Comparison of ENCODE assay signal across 10 cellular contexts in genomic region chr6:41439524-41440418, GRCh38.
A peak's percentile ranks its signal among the peaks of the same experiment; 100 is the strongest.
DNase-seq lines count a peak whose midpoint lies in the region; ATAC-seq, FAIRE-seq and TF ChIP-seq lines count a peak whose summit lies in the region.
"Had no signal": no experiment of that assay in that cellular context is flagged by ENCODE, and none has a peak within 500 bp of the region (broad histone marks: within the 10 kb centered on the region; RNA-seq: fewer than 3 reads in every experiment).

No MANE protein-coding gene starts in this region.

- no peaks in the 10 kb centered on the region for H3K9me3 Mint-ChIP-seq in activated naive CD4-positive, alpha-beta T cell treated with anti-CD3 and anti-CD28 coated beads, Interleukin-2, amount 50 U/mL, for 24 hours
- no peaks in the 10 kb centered on the region for H3K9me3 Mint-ChIP-seq in activated CD4-positive, alpha-beta memory T cell treated with anti-CD3 and anti-CD28 coated beads for 36 hours
- no peaks in the 10 kb centered on the region for H3K9me3 Mint-ChIP-seq in neural progenitor cell

- peaks cover 40% of the 10 kb centered on the region for H3K4me1 Mint-ChIP-seq in activated naive CD4-positive, alpha-beta T cell treated with anti-CD3 and anti-CD28 coated beads, Interleukin-2, amount 50 U/mL, for 24 hours
- H3K4me1 Mint-ChIP-seq in activated CD4-positive, alpha-beta memory T cell treated with anti-CD3 and anti-CD28 coated beads for 36 hours (ENCODE audit: low read depth), result peaks cover 35% of the 10 kb centered on the region
- peaks cover 42% of the 10 kb centered on the region for H3K4me1 Mint-ChIP-seq in neural progenitor cell

- H3K4me3 ChIP-seq in HL-60 (replicated peaks; ENCODE audit: insufficient read depth, low read length) (no peak overlapping the region), neural progenitor cell (no peak overlapping the region)

- ATAC-seq in SK-N-SH treated with all-trans-retinoic acid at 6 μM for 48 hours, result no peak

- peaks cover 7% of the 10 kb centered on the region for H4K20me1 ChIP-seq in neural progenitor cell (ENCODE audit: low read depth)

- H3K27me3 ChIP-seq in HL-60 (ENCODE audit: insufficient read depth, poor library complexity, severe bottlenecking) (peaks cover 5% of the 10 kb centered on the region), neural progenitor cell (peaks cover 24% of the 10 kb centered on the region)

- H3K27me3 Mint-ChIP-seq in activated naive CD4-positive, alpha-beta T cell treated with anti-CD3 and anti-CD28 coated beads, Interleukin-2, amount 50 U/mL, for 24 hours, result peaks cover 2% of the 10 kb centered on the region
- peaks cover 8% of the 10 kb centered on the region for H3K27me3 Mint-ChIP-seq in activated CD4-positive, alpha-beta memory T cell treated with anti-CD3 and anti-CD28 coated beads for 36 hours
- H3K27me3 Mint-ChIP-seq in neural progenitor cell (ENCODE audit: insufficient read depth, low read depth), result peaks cover 22% of the 10 kb centered on the region

- H3K27ac ChIP-seq in HL-60 (replicated peaks), result peak overlapping the region; percentile 42
- H3K27ac ChIP-seq in neural progenitor cell, result no peak overlapping the region

- H3F3A ChIP-seq in neural progenitor cell (ENCODE audit: low read depth), result peaks cover 37% of the 10 kb centered on the region

- peak overlapping the region; percentile 52 for H3K27ac Mint-ChIP-seq in activated naive CD4-positive, alpha-beta T cell treated with anti-CD3 and anti-CD28 coated beads, Interleukin-2, amount 50 U/mL, for 24 hours
- peak overlapping the region; percentile 50 for H3K27ac Mint-ChIP-seq in activated CD4-positive, alpha-beta memory T cell treated with anti-CD3 and anti-CD28 coated beads for 36 hours
- H3K27ac Mint-ChIP-seq in neural progenitor cell, result no peak overlapping the region

- peaks cover 33% of the 10 kb centered on the region for H3K4me1 ChIP-seq in neural progenitor cell
- H3K4me1 ChIP-seq: BE2C had no signal

- no peaks in the 10 kb centered on the region for H3K9me3 ChIP-seq in neural progenitor cell (ENCODE audit: low read depth)
- H3K9me3 ChIP-seq: BE2C had no signal

- CTCF ChIA-PET in activated CD4-positive, alpha-beta memory T cell treated with anti-CD3 and anti-CD28 coated beads for 36 hours (lab: Charles Lee), result interaction anchor here (1.6 kb wide), 1 partner anchor 10 kb away, joined by 6 read pairs; no protein-coding TSS in a partner anchor

- H3K4me2 ChIP-seq in neural progenitor cell, result no peak overlapping the region

- H3K36me3 ChIP-seq in neural progenitor cell, result no peaks in the 10 kb centered on the region
- H3K36me3 ChIP-seq: BE2C had no signal

- DNase-seq in activated naive CD4-positive, alpha-beta T cell treated with anti-CD3 and anti-CD28 coated beads, Interleukin-2, amount 50 U/mL, for 16 hours, result no peak
- DNase-seq in HL-60 (ENCODE audit: low read depth in 1 of 2, low spot score in 1 of 2), result peak in 1 of 2 experiments; percentile 67
- peak; percentile 39 for DNase-seq in activated CD4-positive, alpha-beta memory T cell treated with anti-CD3 and anti-CD28 coated beads for 36 hours
- DNase-seq in urothelium cell line (ENCODE audit: low spot score), result no peak
- DNase-seq in LoVo (ENCODE audit: low spot score), result no peak
- no peak for DNase-seq in neural progenitor cell (ENCODE audit: low spot score)
- DNase-seq: BE2C, NCI-H345 had no signal

- no peaks in the 10 kb centered on the region for H3K36me3 Mint-ChIP-seq in activated naive CD4-positive, alpha-beta T cell treated with anti-CD3 and anti-CD28 coated beads, Interleukin-2, amount 50 U/mL, for 24 hours
- H3K36me3 Mint-ChIP-seq in activated CD4-positive, alpha-beta memory T cell treated with anti-CD3 and anti-CD28 coated beads for 36 hours, result no peaks in the 10 kb centered on the region
- H3K36me3 Mint-ChIP-seq in neural progenitor cell, result no peaks in the 10 kb centered on the region

- H3K79me2 ChIP-seq in neural progenitor cell (ENCODE audit: low read depth), result no peaks in the 10 kb centered on the region

- TF ChIP-seq CTCF in HL-60 (IDR thresholded peaks at IDR 0.05; ENCODE audit: insufficient read depth, low read length) (no peak), neural progenitor cell (IDR thresholded peaks at IDR 0.05) (no peak)

- no peak overlapping the region for H2AFZ ChIP-seq in neural progenitor cell (replicated peaks)

- POLR2A ChIA-PET in activated CD4-positive, alpha-beta memory T cell treated with anti-CD3 and anti-CD28 coated beads for 36 hours (lab: Charles Lee), result interaction anchor here (1.0 kb wide), 1 partner anchor 21 kb away, joined by 3 read pairs; no protein-coding TSS in a partner anchor

- intact Hi-C loops in activated CD4-positive, alpha-beta memory T cell treated with anti-CD3 and anti-CD28 coated beads for 36 hours (cut with micrococcal nuclease), result no loop called here

- H3K4me3 Mint-ChIP-seq in activated naive CD4-positive, alpha-beta T cell treated with anti-CD3 and anti-CD28 coated beads, Interleukin-2, amount 50 U/mL, for 24 hours, result peak overlapping the region; percentile 37
- H3K4me3 Mint-ChIP-seq in activated CD4-positive, alpha-beta memory T cell treated with anti-CD3 and anti-CD28 coated beads for 36 hours, result no peak overlapping the region
- no peak overlapping the region for H3K4me3 Mint-ChIP-seq in neural progenitor cell

- no peak overlapping the region for H3K9ac ChIP-seq in neural progenitor cell

- no peak for FAIRE-seq in urothelium cell line (lab: Jason Lieb, UNC)

TF ChIP-seq in SK-N-SH treated with all-trans-retinoic acid at 6 μM for 48 hours, 23 proteins besides CTCF, POLR2A, EP300 and RAD21:
- TF ChIP-seq ZFP30 (CRISPR knock-in tag; IDR thresholded peaks at IDR 0.05) (no peak), PPARA (CRISPR knock-in tag; IDR thresholded peaks at IDR 0.05; ENCODE audit: borderline replicate concordance) (no peak), PATZ1 (CRISPR knock-in tag; IDR thresholded peaks at IDR 0.05; ENCODE audit: borderline replicate concordance) (no peak), ZC3H10 (CRISPR knock-in tag; IDR thresholded peaks at IDR 0.05) (no peak), TSHZ2 (CRISPR knock-in tag; IDR thresholded peaks at IDR 0.05) (no peak), RARB (CRISPR knock-in tag; IDR thresholded peaks at IDR 0.05) (no peak), ESRRG (CRISPR knock-in tag; IDR thresholded peaks at IDR 0.05) (no peak), ZNF565 (CRISPR knock-in tag; conservative IDR thresholded peaks at IDR 0.05; ENCODE audit: low read depth) (no peak), ZNF70 (CRISPR knock-in tag; IDR thresholded peaks at IDR 0.05) (no peak), TCF4 (CRISPR knock-in tag; IDR thresholded peaks at IDR 0.05; ENCODE audit: borderline replicate concordance) (no peak), POU6F1 (CRISPR knock-in tag; IDR thresholded peaks at IDR 0.05; ENCODE audit: borderline replicate concordance, low read depth) (no peak), GLIS3 (CRISPR knock-in tag; IDR thresholded peaks at IDR 0.05) (no peak)
TF ChIP-seq in SK-N-SH treated with all-trans-retinoic acid at 6 μM for 48 hours: peak in this region for 0.
